ENCODE assay signal across 18 cellular contexts in the genomic region with DNA sequence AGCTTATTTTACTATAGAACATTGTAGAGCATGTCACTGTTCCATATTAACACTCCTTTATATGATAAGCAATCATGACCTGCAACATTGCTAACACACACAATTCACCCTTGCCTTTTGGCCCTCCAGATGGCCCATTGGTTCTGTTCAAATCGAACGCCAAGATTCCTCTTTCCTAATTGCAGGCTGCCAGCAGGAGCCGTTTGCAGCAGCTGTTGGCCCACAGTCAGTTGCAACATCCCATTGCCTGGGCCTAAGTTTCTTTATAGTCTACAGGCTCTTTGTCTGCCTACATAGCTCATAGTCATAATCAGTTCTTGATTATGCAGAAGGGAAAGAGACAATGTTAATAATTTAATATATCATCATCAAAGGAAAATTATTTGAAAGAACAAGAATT. TPM values are rescaled to one million over a fixed set of nuclear protein-coding genes. Genes with fewer than 3 reads are reported as not detected.
A peak's percentile ranks its signal among the peaks of the same experiment; 100 is the strongest.
DNase-seq lines count a peak whose midpoint lies in the region; ATAC-seq and TF ChIP-seq lines count a peak whose summit lies in the region.
"Had no signal": no experiment of that assay in that cellular context is flagged by ENCODE, and none has a peak within 500 bp of the region (broad histone marks: within the 10 kb centered on the region; RNA-seq: fewer than 3 reads in every experiment).

No MANE protein-coding gene starts in this region.

- H3K4me3 Mint-ChIP-seq in natural killer cell treated with Interleukin-12 subunit alpha and Interleukin-12 subunit beta and Interleukin-15 and Interleukin-18, amount 100 ng/mL, for 72 hours, result no peak overlapping the region
- H3K4me3 Mint-ChIP-seq: activated T-cell treated with anti-CD3 and anti-CD28 coated beads, Interleukin-2, amount 50 U/mL, for 72 hours; effector memory CD8-positive, alpha-beta T cell had no signal

- H3K27ac ChIP-seq in neutrophil, result peak overlapping the region; percentile 11
- H3K27ac ChIP-seq: ascending aorta, heart right ventricle, SK-N-MC, spleen had no signal

- no peak overlapping the region for H3K4me3 ChIP-seq in neutrophil (ENCODE audit: low read depth in 1 of 2, low read length in 1 of 2)
- H3K4me3 ChIP-seq: ascending aorta, heart right ventricle, SK-N-MC, spleen, tibial nerve had no signal

- H3K4me1 ChIP-seq in neutrophil (ENCODE audit: control insufficient read depth in 1 of 2, insufficient read depth in 1 of 2, low read depth in 1 of 2, low read length in 1 of 2), result peaks cover 20 to 28% of the 10 kb centered on the region in 2 experiments
- H3K4me1 ChIP-seq: Caco-2 had no signal

- no peaks in the 10 kb centered on the region for H3K27me3 ChIP-seq in neutrophil
- H3K27me3 ChIP-seq: ascending aorta, heart right ventricle, spleen, tibial nerve had no signal

- TF ChIP-seq CTCF in neutrophil (IDR thresholded peaks at IDR 0.05), result no peak

- H3K9me3 Mint-ChIP-seq in natural killer cell treated with Interleukin-12 subunit alpha and Interleukin-12 subunit beta and Interleukin-15 and Interleukin-18, amount 100 ng/mL, for 72 hours, result no peaks in the 10 kb centered on the region
- H3K9me3 Mint-ChIP-seq: activated T-cell treated with anti-CD3 and anti-CD28 coated beads, Interleukin-2, amount 50 U/mL, for 72 hours; effector memory CD8-positive, alpha-beta T cell had no signal

- ATAC-seq in natural killer cell treated with Interleukin-12 subunit alpha and Interleukin-12 subunit beta and Interleukin-15 and Interleukin-18, amount 100 ng/mL, for 72 hours, result no peak
- no peak for ATAC-seq in GM18868 (IDR thresholded peaks at IDR 0.05; ENCODE audit: unreplicated experiment)
- ATAC-seq: activated T-cell treated with anti-CD3 and anti-CD28 coated beads, Interleukin-2, amount 50 U/mL, for 72 hours; effector memory CD8-positive, alpha-beta T cell had no signal

- H3K27me3 Mint-ChIP-seq in natural killer cell treated with Interleukin-12 subunit alpha and Interleukin-12 subunit beta and Interleukin-15 and Interleukin-18, amount 100 ng/mL, for 72 hours, result peaks cover 8 to 13% of the 10 kb centered on the region in 2 donors

- H3K36me3 ChIP-seq in neutrophil, result no peaks in the 10 kb centered on the region
- H3K36me3 ChIP-seq: ascending aorta, heart right ventricle, spleen, tibial nerve had no signal

- H3K36me3 Mint-ChIP-seq in natural killer cell treated with Interleukin-12 subunit alpha and Interleukin-12 subunit beta and Interleukin-15 and Interleukin-18, amount 100 ng/mL, for 72 hours, result no peaks in the 10 kb centered on the region

- H3K9me3 ChIP-seq in neutrophil, result no peaks in the 10 kb centered on the region
- H3K9me3 ChIP-seq: ascending aorta, Caco-2, heart right ventricle, spleen, tibial nerve had no signal

- DNase-seq in HCEC 1CT (peak; percentile 60), NCI-H2171 treated with DMSO at 0.1 percent for 48 hours (lab: John Stamatoyannopoulos, UW) (peak; percentile 94), cerebellar cortex (ENCODE audit: low spot score) (peak; percentile 74), NCI-H1436 (lab: John Stamatoyannopoulos, UW) (no peak), NCI-H345 (lab: John Stamatoyannopoulos, UW) (no peak)
- DNase-seq in natural killer cell treated with Interleukin-12 subunit alpha and Interleukin-12 subunit beta and Interleukin-15 and Interleukin-18, amount 100 ng/mL, for 72 hours (ENCODE audit: low spot score), result no peak
- DNase-seq: activated CD4-positive, CD25-positive, alpha-beta regulatory T cell treated with anti-CD3 and anti-CD28 coated beads, Interleukin-2, amount 50 U/mL, for 72 hours; activated T-cell treated with anti-CD3 and anti-CD28 coated beads, Interleukin-2, amount 50 U/mL, for 72 hours; Caco-2; effector memory CD8-positive, alpha-beta T cell; NCI-H226; spleen had no signal

- no peak overlapping the region for H3K27ac Mint-ChIP-seq in natural killer cell treated with Interleukin-12 subunit alpha and Interleukin-12 subunit beta and Interleukin-15 and Interleukin-18, amount 100 ng/mL, for 72 hours
- H3K27ac Mint-ChIP-seq: activated T-cell treated with anti-CD3 and anti-CD28 coated beads, Interleukin-2, amount 50 U/mL, for 72 hours; effector memory CD8-positive, alpha-beta T cell had no signal

- no peaks in the 10 kb centered on the region for H3K4me1 Mint-ChIP-seq in natural killer cell treated with Interleukin-12 subunit alpha and Interleukin-12 subunit beta and Interleukin-15 and Interleukin-18, amount 100 ng/mL, for 72 hours (ENCODE audit: low read depth in 2 of 2)

RNA-seq across cellular contexts. Expression of gene KCTD12, which starts 37.6 kb away (rescaled TPM):
- total RNA-seq in natural killer cell treated with Interleukin-12 subunit alpha and Interleukin-12 subunit beta and Interleukin-15 and Interleukin-18, amount 100 ng/mL, for 72 hours, result under 1 TPM; 0.39 to 0.76 TPM

Comparison
In these comparisons a context has a peak if more than half of its experiments do, and no peak if none do; other contexts are left out.
1. DNase-seq: peak in HCEC 1CT (single experiment), NCI-H2171 treated with DMSO at 0.1 percent for 48 hours (single experiment) and cerebellar cortex (single experiment); none in natural killer cell treated with Interleukin-12 subunit alpha and Interleukin-12 subunit beta and Interleukin-15 and Interleukin-18, amount 100 ng/mL, for 72 hours (single experiment), NCI-H1436 (single experiment) and NCI-H345 (single experiment).